In genomic region chr19:12721656-12722565, GRCh38 we compare ENCODE assay signal across 8 cellular contexts. TPM values are rescaled to one million over a fixed set of nuclear protein-coding genes. Genes with fewer than 3 reads are reported as not detected.
DNase-seq lines count a peak whose midpoint lies in the region; ATAC-seq and TF ChIP-seq lines count a peak whose summit lies in the region.

No MANE protein-coding gene starts in this region.

- no peaks in the 10 kb centered on the region for H3K4me1 ChIP-seq in colonic mucosa

- H3K36me3 ChIP-seq in colonic mucosa: no peaks in the 10 kb centered on the region

- peak overlapping the region; percentile 82 for H3K27ac ChIP-seq in colonic mucosa

- no peaks in the 10 kb centered on the region for H3K9me3 Mint-ChIP-seq in WTC11

- TF ChIP-seq CTCF in WTC11 (IDR thresholded peaks at IDR 0.05): no peak
- TF ChIP-seq CTCF in colonic mucosa (IDR thresholded peaks at IDR 0.05): no peak

- peak overlapping the region; percentile 95 for H3K4me3 Mint-ChIP-seq in WTC11

- CTCF ChIA-PET in WTC11 (lab: Charles Lee): interaction anchor here (0.7 to 4.4 kb wide), 11 partner anchors 19 to 163 kb away, joined by 3 to 35 read pairs (median 5); no protein-coding TSS in a partner anchor

- peak overlapping the region; percentile 72 for H3K4me3 ChIP-seq in colonic mucosa

- POLR2A ChIA-PET in WTC11 (lab: Charles Lee): interaction anchor here (0.6 to 5.4 kb wide), 6 partner anchors 14 to 56 kb away, joined by 4 to 44 read pairs (median 5); partner anchors contain the start of genes DHPS, GET3 and TRIR

- DNase-seq in ELF-1 (ENCODE audit: low read depth, low spot score) (peak; percentile 66), LoVo (ENCODE audit: low spot score) (peak; percentile 14), WTC11 (ENCODE audit: low spot score) (peak; percentile 79), colonic mucosa (peak; percentile 56), left kidney (ENCODE audit: low read depth, low spot score) (peak; percentile 89)
- DNase-seq in stimulated activated CD4-positive, alpha-beta T cell treated with anti-CD3 and anti-CD28 coated beads, Interleukin-4, amount 100 ng/mL, for 1 hour: peak; percentile 58

- H3K36me3 Mint-ChIP-seq in WTC11: peaks cover 16% of the 10 kb centered on the region

- no peaks in the 10 kb centered on the region for H3K9me3 ChIP-seq in colonic mucosa

- intact Hi-C loops in colonic mucosa (cut with DNase I): loop anchor here (5.0 kb wide), 1 partner anchor 35 kb away; no protein-coding TSS in a partner anchor

- peak overlapping the region; percentile 98 for H3K27ac Mint-ChIP-seq in WTC11

- ATAC-seq in GM21786 (IDR thresholded peaks at IDR 0.05; ENCODE audit: unreplicated experiment): peak; percentile 16
- peak; percentile 61 for ATAC-seq in WTC11
- ATAC-seq in HG03039 (IDR thresholded peaks at IDR 0.05; ENCODE audit: unreplicated experiment): no peak

- no peaks in the 10 kb centered on the region for H3K27me3 Mint-ChIP-seq in WTC11 (ENCODE audit: low read depth)

- peak overlapping the region; percentile 80 to 97 for H3K9ac ChIP-seq in colonic mucosa (ENCODE audit: low read depth in 2 of 2, low read length in 2 of 2)

- no peaks in the 10 kb centered on the region for H3K27me3 ChIP-seq in colonic mucosa

- H3K4me1 Mint-ChIP-seq in WTC11: peaks cover 21% of the 10 kb centered on the region

TF ChIP-seq in WTC11, 78 proteins besides CTCF, POLR2A, EP300 and RAD21:
- TF ChIP-seq MXD4 (CRISPR knock-in tag; IDR thresholded peaks at IDR 0.05; ENCODE audit: borderline replicate concordance): no peak
- no peak for TF ChIP-seq E2F1 (CRISPR knock-in tag; IDR thresholded peaks at IDR 0.05)
- no peak for TF ChIP-seq PRRX2 (CRISPR knock-in tag; IDR thresholded peaks at IDR 0.05)
- TF ChIP-seq HMGA2 (CRISPR knock-in tag; IDR thresholded peaks at IDR 0.05): no peak
- no peak for TF ChIP-seq NR3C1 (CRISPR knock-in tag; conservative IDR thresholded peaks at IDR 0.05; ENCODE audit: low read depth)
- TF ChIP-seq IRF2 (CRISPR knock-in tag; IDR thresholded peaks at IDR 0.05; ENCODE audit: borderline replicate concordance, low read depth): no peak

RNA-seq across cellular contexts. Expression of gene TNPO2, which starts 1.8 kb away (rescaled TPM):
- 90.9 to 105 TPM (median 94.4 TPM) in 3 replicates for total RNA-seq in WTC11 (2021)
- total RNA-seq in colonic mucosa: 10 to 100 TPM; 46.7 to 65.5 TPM

RNA-seq across cellular contexts. Expression of gene TRIR, which starts 12.6 kb away (rescaled TPM):
- total RNA-seq in WTC11 (2021) (165 to 172 TPM (median 167 TPM) in 3 replicates), colonic mucosa (100 to 1,000 TPM; 130 to 217 TPM)

RNA-seq across cellular contexts. Expression of gene GET3, which starts 15.4 kb away (rescaled TPM):
- 104 to 110 TPM (median 104 TPM) in 3 replicates for total RNA-seq in WTC11 (2021)
- 10 to 100 TPM; 53.6 to 77.2 TPM for total RNA-seq in colonic mucosa

RNA-seq across cellular contexts. Expression of gene FBXW9, which starts 25.5 kb away (rescaled TPM):
- total RNA-seq in WTC11 (2021) (13.7 to 16.0 TPM (median 15.2 TPM) in 3 replicates), colonic mucosa (10 to 100 TPM in 1 of 2 donors, 1 to 10 TPM in 1; 6.5 to 10.3 TPM)

RNA-seq across cellular contexts. Expression of gene BEST2, which starts 29.7 kb away (rescaled TPM):
- 3.3 to 4.7 TPM (median 4.1 TPM) in 3 replicates for total RNA-seq in WTC11 (2021)
- total RNA-seq in colonic mucosa: 10 to 100 TPM; 12.1 to 22.6 TPM

Comparison
In these comparisons a context has a peak if more than half of its experiments do, and no peak if none do; other contexts are left out.
1. DNase-seq: peak in every context shown above with its lines; median percentile 89 in left kidney; 79 in WTC11; 66 in ELF-1; 58 in stimulated activated CD4-positive, alpha-beta T cell treated with anti-CD3 and anti-CD28 coated beads, Interleukin-4, amount 100 ng/mL, for 1 hour; 56 in colonic mucosa; 14 in LoVo.